ENCODE assay signal across 16 cellular contexts in genomic region chr9:85738509-85738908, GRCh38.
"Had no signal": no experiment of that assay in that cellular context is flagged by ENCODE, and none has a peak within 500 bp of the region (broad histone marks: within the 10 kb centered on the region; RNA-seq: fewer than 3 reads in every experiment).

No MANE protein-coding gene starts in this region.

- H3K27ac ChIP-seq: adrenal gland, body of pancreas, ovary, stomach, thoracic aorta, VCaP had no signal

- H3K4me3 ChIP-seq: adrenal gland, body of pancreas, ovary, stomach, thoracic aorta had no signal

- H3K4me3 Mint-ChIP-seq: activated naive CD4-positive, alpha-beta T cell treated with anti-CD3 and anti-CD28 coated beads, Interleukin-2, amount 10 ng/mL, durations not matched to agents 7 days and 5 days; dendritic cell treated with granulocyte-macrophage colony-stimulating factor and Interleukin-4, amounts not matched to agents 40 ng/mL and 50 ng/mL, for 4 days had no signal

- H3K9me3 ChIP-seq: adrenal gland, body of pancreas, ovary, stomach, thoracic aorta had no signal

- ATAC-seq: body of pancreas; naive thymus-derived CD4-positive, alpha-beta T cell had no signal

- H3K9me3 Mint-ChIP-seq: activated naive CD4-positive, alpha-beta T cell treated with anti-CD3 and anti-CD28 coated beads, Interleukin-2, amount 10 ng/mL, durations not matched to agents 7 days and 5 days; activated T-helper 2 cell treated with anti-CD3 and anti-CD28 coated beads, Interferon-gamma antibody, Interleukin-2, Interleukin-4, amounts not matched to agents 10 μg/mL and 5 μg/mL and 100 μg/mL, durations not matched to agents 14 hours and 24 hours and 36 hours; dendritic cell treated with granulocyte-macrophage colony-stimulating factor and Interleukin-4, amounts not matched to agents 40 ng/mL and 50 ng/mL, for 4 days; naive thymus-derived CD4-positive, alpha-beta T cell had no signal

- H3K27me3 ChIP-seq: adrenal gland, body of pancreas, ovary, stomach had no signal

- H3K36me3 ChIP-seq: adrenal gland, ovary, stomach, thoracic aorta had no signal

- H3K27ac Mint-ChIP-seq: activated naive CD4-positive, alpha-beta T cell treated with anti-CD3 and anti-CD28 coated beads, Interleukin-2, amount 10 ng/mL, durations not matched to agents 7 days and 5 days; activated T-helper 2 cell treated with anti-CD3 and anti-CD28 coated beads, Interferon-gamma antibody, Interleukin-2, Interleukin-4, amounts not matched to agents 10 μg/mL and 5 μg/mL and 100 μg/mL, durations not matched to agents 14 hours and 24 hours and 36 hours had no signal

- H3K27me3 Mint-ChIP-seq: activated naive CD4-positive, alpha-beta T cell treated with anti-CD3 and anti-CD28 coated beads, Interleukin-2, amount 10 ng/mL, durations not matched to agents 7 days and 5 days; dendritic cell treated with granulocyte-macrophage colony-stimulating factor and Interleukin-4, amounts not matched to agents 40 ng/mL and 50 ng/mL, for 4 days; naive thymus-derived CD4-positive, alpha-beta T cell had no signal

- DNase-seq: activated CD4-positive, alpha-beta T cell treated with anti-CD3 and anti-CD28 coated beads for 48 hours; activated naive CD4-positive, alpha-beta T cell treated with anti-CD3 and anti-CD28 coated beads, Interleukin-2, amount 10 ng/mL, durations not matched to agents 7 days and 5 days; activated T-cell treated with anti-CD3 and anti-CD28 coated beads for 4 hours; adrenal gland; body of pancreas; cerebellar nuclear complex; hypothalamus; naive thymus-derived CD4-positive, alpha-beta T cell; ovary; stimulated activated CD4-positive, alpha-beta T cell treated with anti-CD3 and anti-CD28 coated beads, Interleukin-15, amount 100 ng/mL, for 24 hours; stimulated activated CD4-positive, alpha-beta T cell treated with anti-CD3 and anti-CD28 coated beads, Interleukin-4, amount 100 ng/mL, for 4 hours; stomach had no signal
